ENCODE assay signal across 1 cellular context in genomic region chr7:130962109-130962508, GRCh38.
TF ChIP-seq lines count a peak whose summit lies in the region.

No MANE protein-coding gene starts in this region.

TF ChIP-seq in GM23338, 12 proteins besides CTCF, POLR2A, EP300 and RAD21:
- TF ChIP-seq ZNF462 (CRISPR knock-in tag; IDR thresholded peaks at IDR 0.05), result no peak
- TF ChIP-seq NANOG (IDR thresholded peaks at IDR 0.05; ENCODE audit: borderline replicate concordance), result no peak
- TF ChIP-seq EZH2phosphoT487 (IDR thresholded peaks at IDR 0.05; ENCODE audit: unreplicated experiment), result no peak
- no peak for TF ChIP-seq STAT1 (IDR thresholded peaks at IDR 0.05; ENCODE audit: unreplicated experiment)
